In the genomic region with DNA sequence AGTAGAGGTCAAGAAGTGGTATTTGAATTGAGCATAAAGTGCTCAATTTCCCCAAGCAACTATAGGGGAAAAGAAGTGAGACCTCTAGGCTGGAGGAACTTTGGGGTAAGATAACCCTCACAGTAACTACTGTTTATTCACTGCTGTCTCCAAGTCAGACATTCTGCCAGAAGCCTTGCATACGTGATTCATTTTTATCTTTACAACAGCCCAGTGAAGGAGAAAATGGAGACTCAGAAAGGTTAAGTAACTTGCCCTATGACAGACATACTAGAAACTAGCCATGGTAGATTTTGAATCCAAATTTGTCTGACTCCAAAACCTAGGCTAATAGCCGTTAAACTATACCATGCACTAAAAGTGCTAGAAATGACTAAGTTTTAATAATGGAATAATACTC, we compare ENCODE assay signal across 24 cellular contexts.
A peak's percentile ranks its signal among the peaks of the same experiment; 100 is the strongest.
DNase-seq lines count a peak whose midpoint lies in the region; ATAC-seq and TF ChIP-seq lines count a peak whose summit lies in the region.
"Had no signal": no experiment of that assay in that cellular context is flagged by ENCODE, and none has a peak within 500 bp of the region (broad histone marks: within the 10 kb centered on the region; RNA-seq: fewer than 3 reads in every experiment).

No MANE protein-coding gene starts in this region.

- no peak overlapping the region for H3K4me3 ChIP-seq in AG09309 (ENCODE audit: control insufficient read depth, low read depth, low read length)
- no peak overlapping the region for H3K4me3 ChIP-seq in fibroblast of mammary gland (ENCODE audit: control insufficient read depth, low read depth, low read length)
- H3K4me3 ChIP-seq: Peyer's patch, SK-N-MC had no signal

- ATAC-seq in memory B cell (ENCODE audit: low read depth), result no peak
- no peak for ATAC-seq in HG02870 (IDR thresholded peaks at IDR 0.05; ENCODE audit: unreplicated experiment)
- no peak for ATAC-seq in GM21381 (IDR thresholded peaks at IDR 0.05; ENCODE audit: unreplicated experiment)

- peaks cover 37% of the 10 kb centered on the region for H3K36me3 Mint-ChIP-seq in memory B cell

- peak; percentile 13 for DNase-seq in AG09309 (ENCODE audit: low read depth)
- peak; percentile 53 for DNase-seq in amniotic epithelial cell (ENCODE audit: low read depth)
- peak; percentile 23 for DNase-seq in fibroblast of mammary gland (ENCODE audit: low read depth)
- DNase-seq in memory B cell (ENCODE audit: low spot score in 2 of 2), result no peak
- no peak for DNase-seq in DMS53 treated with DMSO at 0.1 percent for 48 hours (lab: John Stamatoyannopoulos, UW; ENCODE audit: unreplicated experiment)
- DNase-seq: 8988T; ACHN; CD4-positive, CD25-positive, alpha-beta regulatory T cell; DMS53; HCEC 1CT; Karpas-422; NCI-H1092; NCI-H1436; NCI-H187; NCI-H2081 treated with DMSO at 0.1 percent for 48 hours; NCI-H2171; NCI-H226; NCI-H510A; NCI-H69; Peyer's patch; SIG-M5 had no signal

- no peak overlapping the region for H3K4me3 Mint-ChIP-seq in memory B cell
- H3K4me3 Mint-ChIP-seq: CD4-positive, CD25-positive, alpha-beta regulatory T cell had no signal

- TF ChIP-seq CTCF in AG09309 (IDR thresholded peaks at IDR 0.05; ENCODE audit: control insufficient read depth, insufficient read depth, low read depth, low read length, missing control alignments) (no peak), fibroblast of mammary gland (conservative IDR thresholded peaks at IDR 0.05; ENCODE audit: control insufficient read depth, insufficient read depth, low read depth, low read length) (no peak)

- peak overlapping the region; percentile 6 for H3K27ac Mint-ChIP-seq in memory B cell

- no peaks in the 10 kb centered on the region for H3K4me1 Mint-ChIP-seq in memory B cell

- H3K27me3 Mint-ChIP-seq in memory B cell, result no peaks in the 10 kb centered on the region
- H3K27me3 Mint-ChIP-seq: CD4-positive, CD25-positive, alpha-beta regulatory T cell had no signal

- peaks cover 2% of the 10 kb centered on the region for H3K9me3 Mint-ChIP-seq in memory B cell

Comparison
In these comparisons a context has a peak if more than half of its experiments do, and no peak if none do; other contexts are left out.
1. DNase-seq: peak in AG09309 (single experiment), amniotic epithelial cell (single experiment) and fibroblast of mammary gland (single experiment); none in memory B cell (0 of 2) and DMS53 treated with DMSO at 0.1 percent for 48 hours (single experiment).